Comparison of ENCODE assay signal across 1 cellular context in genomic region chr15:101127503-101128076, GRCh38.
A peak's percentile ranks its signal among the peaks of the same experiment; 100 is the strongest.
TF ChIP-seq lines count a peak whose summit lies in the region.

No MANE protein-coding gene starts in this region.

TF ChIP-seq in GM12878, 131 proteins besides CTCF, POLR2A, EP300 and RAD21 (continued from another document):
- TF ChIP-seq ZBTB40 (IDR thresholded peaks at IDR 0.05; ENCODE audit: borderline replicate concordance) (no peak), NBN (IDR thresholded peaks at IDR 0.05) (peak; percentile 31; the same call in 1 of the 2 replicates), TBL1XR1 (IDR thresholded peaks at IDR 0.05; ENCODE audit: low read depth, low read length) (peak; percentile 80), BACH1 (IDR thresholded peaks at IDR 0.05; ENCODE audit: borderline replicate concordance) (no peak), ELK1 (IDR thresholded peaks at IDR 0.05; ENCODE audit: low read depth, low read length) (no peak), MTA3 (IDR thresholded peaks at IDR 0.05; ENCODE audit: borderline replicate concordance, low read length) (peak; percentile 81; the same call in 1 of the 2 replicates), WRNIP1 (IDR thresholded peaks at IDR 0.05; ENCODE audit: borderline replicate concordance, low read depth, low read length) (no peak), SRF (IDR thresholded peaks at IDR 0.05; ENCODE audit: low read depth in 2 of 2, low read length in 2 of 2) (no peak), IKZF2 (IDR thresholded peaks at IDR 0.05) (peak; percentile 64 to 86), EED (IDR thresholded peaks at IDR 0.05; ENCODE audit: low read depth) (peak; percentile 60), YBX1 (IDR thresholded peaks at IDR 0.05) (no peak), ATF2 (IDR thresholded peaks at IDR 0.05; ENCODE audit: low read length) (peak; percentile 70; the same call in 1 of the 2 replicates), RELB (IDR thresholded peaks at IDR 0.05; ENCODE audit: low read depth) (peak; percentile 91), GABPA (IDR thresholded peaks at IDR 0.05; ENCODE audit: low read depth) (peak; percentile 50; the same call in 1 of the 2 replicates), ZNF217 (IDR thresholded peaks at IDR 0.05) (peak; percentile 60), POU2F2 (IDR thresholded peaks at IDR 0.05; ENCODE audit: borderline replicate concordance, low read depth, low read length) (peak; percentile 58; the same call in 1 of the 3 replicates), IRF4 (IDR thresholded peaks at IDR 0.05; ENCODE audit: low read depth, low read length) (peak; percentile 26; the same call in 1 of the 2 replicates), CHD2 (IDR thresholded peaks at IDR 0.05; ENCODE audit: borderline replicate concordance, low read depth, low read length) (peak; percentile 42; the same call in 1 of the 2 replicates), FOXM1 (IDR thresholded peaks at IDR 0.05; ENCODE audit: low read depth, low read length) (peak; percentile 75; the same call in 1 of the 2 replicates), MEF2A (IDR thresholded peaks at IDR 0.05; ENCODE audit: insufficient read depth, low read depth, low read length) (peak; percentile 72), JUNB (IDR thresholded peaks at IDR 0.05) (peak; percentile 86), POLR2AphosphoS5 (IDR thresholded peaks at IDR 0.05; ENCODE audit: low read length) (no peak)
